Comparison of ENCODE assay signal across 27 cellular contexts in the genomic region with DNA sequence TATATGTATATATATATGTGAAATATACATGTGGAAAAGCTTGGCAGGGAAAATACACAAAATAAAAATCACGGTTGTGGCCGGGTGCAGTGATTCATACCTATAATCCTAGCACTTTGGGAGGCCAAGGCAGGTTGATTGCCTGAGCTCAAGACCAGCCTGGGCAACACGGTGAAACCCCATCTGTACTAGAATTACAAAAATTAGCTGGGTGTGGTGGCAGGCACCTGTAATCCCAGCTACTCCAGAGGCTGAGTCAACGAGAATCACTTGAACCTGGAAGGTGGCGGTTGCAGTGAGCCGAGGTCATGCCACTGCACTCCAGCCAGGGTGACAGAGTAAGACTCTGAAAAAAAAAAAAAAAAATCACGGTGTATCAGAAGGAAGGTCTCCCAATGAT.
"Had no signal": no experiment of that assay in that cellular context is flagged by ENCODE, and none has a peak within 500 bp of the region (broad histone marks: within the 10 kb centered on the region; RNA-seq: fewer than 3 reads in every experiment).

No MANE protein-coding gene starts in this region.

- H3K27me3 ChIP-seq: dorsolateral prefrontal cortex, esophagus muscularis mucosa, neutrophil, pancreas, right lobe of liver had no signal

- H3K36me3 ChIP-seq: esophagus muscularis mucosa, neutrophil, pancreas, right lobe of liver, thoracic aorta had no signal

- H3K4me3 Mint-ChIP-seq: immature natural killer cell; memory B cell; mesothelial cell of epicardium; naive B cell; natural killer cell treated with Interleukin-12 subunit alpha and Interleukin-12 subunit beta and Interleukin-15 and Interleukin-18, amount 100 ng/mL, for 72 hours; neural crest cell; stimulated activated naive B cell treated with anti-CD40 and anti-IgM and Interleukin-4, amounts not matched to agents 10 μg/mL and 1 μg/mL and 100 μg/mL, for 72 hours; stimulated activated naive CD8-positive, alpha-beta T cell treated with anti-CD3 and anti-CD28 coated beads, Interleukin-15, Interleukin-2, amounts not matched to agents 100 ng/mL and 50 ng/mL, for 24 hours had no signal

- DNase-seq: dorsolateral prefrontal cortex; effector CD4-positive, alpha-beta T cell; hypothalamus; immature natural killer cell; islet precursor cell; kidney glomerular epithelial cell; left colon; mucosa of descending colon; naive B cell; pancreas; retina; right lobe of liver; small intestine; stimulated activated CD4-positive, alpha-beta T cell treated with anti-CD3 and anti-CD28 coated beads, Interleukin-15, amount 100 ng/mL, for 24 hours; stimulated activated CD4-positive, alpha-beta T cell treated with anti-CD3 and anti-CD28 coated beads, Interleukin-2, amount 100 ng/mL, for 48 hours; stimulated activated naive B cell treated with anti-CD40 and anti-IgM and Interleukin-4, amounts not matched to agents 10 μg/mL and 1 μg/mL and 100 μg/mL, for 72 hours; trophoblast cell had no signal

- H3K4me3 ChIP-seq: dorsolateral prefrontal cortex, esophagus muscularis mucosa, lung, mucosa of descending colon, pancreas, right lobe of liver, thoracic aorta had no signal

- H3K4me1 ChIP-seq: right lobe of liver had no signal

- H3K27ac ChIP-seq: dorsolateral prefrontal cortex, epithelial cell of prostate, esophagus muscularis mucosa, neutrophil, pancreas, right lobe of liver, thoracic aorta had no signal

- H3K27me3 Mint-ChIP-seq: natural killer cell treated with Interleukin-12 subunit alpha and Interleukin-12 subunit beta and Interleukin-15 and Interleukin-18, amount 100 ng/mL, for 72 hours; stimulated activated naive CD8-positive, alpha-beta T cell treated with anti-CD3 and anti-CD28 coated beads, Interleukin-15, Interleukin-2, amounts not matched to agents 100 ng/mL and 50 ng/mL, for 24 hours had no signal

- H3K9me3 ChIP-seq: esophagus muscularis mucosa, mucosa of descending colon, neutrophil, pancreas, right lobe of liver, thoracic aorta had no signal

- H3K27ac Mint-ChIP-seq: memory B cell; stimulated activated naive B cell treated with anti-CD40 and anti-IgM and Interleukin-4, amounts not matched to agents 10 μg/mL and 1 μg/mL and 100 μg/mL, for 72 hours; stimulated activated naive CD8-positive, alpha-beta T cell treated with anti-CD3 and anti-CD28 coated beads, Interleukin-15, Interleukin-2, amounts not matched to agents 100 ng/mL and 50 ng/mL, for 24 hours had no signal

- ATAC-seq: left colon; mucosa of descending colon; natural killer cell treated with Interleukin-12 subunit alpha and Interleukin-12 subunit beta and Interleukin-15 and Interleukin-18, amount 100 ng/mL, for 72 hours; pancreas; right lobe of liver; stimulated activated naive B cell treated with anti-CD40 and anti-IgM and Interleukin-4, amounts not matched to agents 10 μg/mL and 1 μg/mL and 100 μg/mL, for 72 hours had no signal

- H3K36me3 Mint-ChIP-seq: immature natural killer cell; mesothelial cell of epicardium; naive B cell; natural killer cell treated with Interleukin-12 subunit alpha and Interleukin-12 subunit beta and Interleukin-15 and Interleukin-18, amount 100 ng/mL, for 72 hours; stimulated activated naive B cell treated with anti-CD40 and anti-IgM and Interleukin-4, amounts not matched to agents 10 μg/mL and 1 μg/mL and 100 μg/mL, for 72 hours had no signal
